ENCODE assay signal across 21 cellular contexts in the genomic region with DNA sequence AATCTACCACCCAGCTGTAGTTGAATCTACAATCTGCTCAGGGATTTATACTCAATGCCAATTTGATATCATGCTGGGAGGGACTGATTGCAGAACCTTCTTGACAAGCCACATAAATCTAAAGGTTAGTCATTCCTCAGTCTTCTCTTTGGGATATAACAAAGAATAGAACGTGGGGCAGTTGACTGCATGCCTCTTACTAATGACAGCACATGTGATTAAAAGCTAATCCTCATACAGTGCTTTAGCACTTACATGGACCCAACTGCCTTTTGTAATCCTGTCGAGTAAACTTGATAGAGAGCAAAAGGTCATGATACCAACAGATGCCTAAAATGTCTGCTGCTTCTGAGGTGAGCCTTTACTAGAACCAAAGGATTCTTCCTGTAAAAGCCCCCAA. TPM values are rescaled to one million over a fixed set of nuclear protein-coding genes. Genes with fewer than 3 reads are reported as not detected.
DNase-seq lines count a peak whose midpoint lies in the region; ATAC-seq and TF ChIP-seq lines count a peak whose summit lies in the region.
"Had no signal": no experiment of that assay in that cellular context is flagged by ENCODE, and none has a peak within 500 bp of the region (broad histone marks: within the 10 kb centered on the region; RNA-seq: fewer than 3 reads in every experiment).

No MANE protein-coding gene starts in this region.

- no peak for ATAC-seq in IMR-90 (ENCODE audit: low read depth)
- peak; percentile 83 for ATAC-seq in left lobe of liver
- ATAC-seq: activated CD8-positive, alpha-beta T cell treated with anti-CD3 and anti-CD28 coated beads, Interleukin-2, amount 10 ng/mL, durations not matched to agents 7 days and 5 days had no signal

- H4K8ac ChIP-seq in IMR-90 (ENCODE audit: low read depth in 2 of 2, low read length in 2 of 2) = no peak overlapping the region

- H2BK5ac ChIP-seq in IMR-90 (ENCODE audit: low read depth, low read length, poor library complexity, severe bottlenecking) = no peak overlapping the region

- no peak overlapping the region for H3K14ac ChIP-seq in IMR-90 (replicated peaks; ENCODE audit: low read depth, low read length)

- no peaks in the 10 kb centered on the region for H3K27me3 ChIP-seq in IMR-90 (ENCODE audit: control insufficient read depth, insufficient read depth, low read length)
- H3K27me3 ChIP-seq in endodermal cell (ENCODE audit: control insufficient read depth, insufficient read depth, low read length, poor library complexity, severe bottlenecking) = no peaks in the 10 kb centered on the region
- H3K27me3 ChIP-seq: suprapubic skin had no signal

- H3K36me3 ChIP-seq in IMR-90 (ENCODE audit: control insufficient read depth, insufficient read depth, low read length) (0 out of 2 replicates have a peak, but pooled peaks cover 4% of the 10 kb centered on the region), endodermal cell (ENCODE audit: control insufficient read depth, insufficient read depth, low read length) (no peaks in the 10 kb centered on the region)
- H3K36me3 ChIP-seq: suprapubic skin had no signal

- WGBS in IMR-90 (ENCODE audit: extremely low coverage in 2 of 2, insufficient read length in 1 of 2), 2 experiments = 44% methylated on average over 2 of the region's 2 CpGs; no CpG with 5 or more reads in 1 of the 2 experiments
- 58 to 81% methylated on average over 2 of the region's 2 CpGs for WGBS in endodermal cell (ENCODE audit: insufficient coverage in 1 of 2, insufficient read length in 1 of 2), 2 experiments

- in situ Hi-C loops in IMR-90 (cut with MboI; ENCODE audit: low sequenced_read_pairs) = no loop called here

- H3K36me3 Mint-ChIP-seq in brain (peaks cover 39% of the 10 kb centered on the region), chondrocyte (ENCODE audit: low read depth) (peaks cover 3% of the 10 kb centered on the region), endodermal cell (ENCODE audit: low read depth) (peaks cover 10% of the 10 kb centered on the region)
- H3K36me3 Mint-ChIP-seq: activated naive CD8-positive, alpha-beta T cell treated with anti-CD3 and anti-CD28 coated beads for 36 hours had no signal

- BruUV-seq in IMR-90 (replicated peaks; lab: Mats Ljungman, UMichigan) = no TSS peak

- H3K9me3 Mint-ChIP-seq in brain (no peaks in the 10 kb centered on the region), chondrocyte (ENCODE audit: low read depth) (no peaks in the 10 kb centered on the region), endodermal cell (no peaks in the 10 kb centered on the region)
- H3K9me3 Mint-ChIP-seq: activated naive CD8-positive, alpha-beta T cell treated with anti-CD3 and anti-CD28 coated beads for 36 hours; CD8-positive, alpha-beta memory T cell had no signal

- TF ChIP-seq CTCF in IMR-90 (conservative IDR thresholded peaks at IDR 0.05; ENCODE audit: low read depth, low read length) (no peak), brain (conservative IDR thresholded peaks at IDR 0.05) (no peak), chondrocyte (IDR thresholded peaks at IDR 0.05) (no peak), endodermal cell (conservative IDR thresholded peaks at IDR 0.05) (no peak)

- DNase-seq in DMS 273 treated with DMSO at 0.1 percent for 48 hours (lab: John Stamatoyannopoulos, UW) = peak; percentile 28
- peak; percentile 5 for DNase-seq in IMR-90
- DNase-seq in left lobe of liver (ENCODE audit: low spot score) = no peak
- DNase-seq in MV-4-11 (lab: John Stamatoyannopoulos, UW) = no peak
- no peak for DNase-seq in chondrocyte (ENCODE audit: low spot score)
- DNase-seq in putamen (ENCODE audit: low spot score) = no peak
- no peak for DNase-seq in endodermal cell
- DNase-seq: activated CD8-positive, alpha-beta T cell treated with anti-CD3 and anti-CD28 coated beads, Interleukin-2, amount 10 ng/mL, durations not matched to agents 7 days and 5 days; activated naive CD8-positive, alpha-beta T cell treated with anti-CD3 and anti-CD28 coated beads for 36 hours; activated T-cell treated with anti-CD3 and anti-CD28 coated beads, Interleukin-2, amount 50 U/mL, for 48 hours; CD8-positive, alpha-beta memory T cell; central memory CD4-positive, alpha-beta T cell; effector memory CD4-positive, alpha-beta T cell; left cardiac atrium; NCI-H1092 treated with DMSO at 0.1 percent for 48 hours; nucleus accumbens; stimulated activated CD4-positive, alpha-beta T cell treated with anti-CD3 and anti-CD28 coated beads, Interleukin-4, amount 100 ng/mL, for 24 hours; stimulated activated CD8-positive, alpha-beta memory T cell treated with anti-CD3 and anti-CD28 coated beads, Interleukin-4, amount 100 ng/mL, for 48 hours had no signal

- no peak overlapping the region for H2BK20ac ChIP-seq in IMR-90 (ENCODE audit: low read depth, low read length)

- intact Hi-C loops in IMR-90 (cut with micrococcal nuclease) = no loop called here

- no peaks in the 10 kb centered on the region; the same call in 1 of the 2 replicates for H3K9me1 ChIP-seq in IMR-90 (ENCODE audit: insufficient read depth, low read length)

- H4K20me1 ChIP-seq in IMR-90 (ENCODE audit: insufficient read depth, low read length) = peaks cover 10% of the 10 kb centered on the region; the same call in 1 of the 2 replicates

- H4K91ac ChIP-seq in IMR-90 (ENCODE audit: insufficient read depth, low read depth, low read length) = no peak overlapping the region

- H3K4me2 ChIP-seq in IMR-90 (ENCODE audit: low read depth, low read length) = no peak overlapping the region

- no peak overlapping the region for H4K5ac ChIP-seq in IMR-90 (ENCODE audit: low read depth, low read length)

- no peak for TF ChIP-seq RAD21 in IMR-90 (IDR thresholded peaks at IDR 0.05; ENCODE audit: low read length)

- no peak overlapping the region for H2AK9ac ChIP-seq in IMR-90 (replicated peaks; ENCODE audit: low read depth, low read length, poor library complexity)

- no peak overlapping the region for H3K4me3 ChIP-seq in IMR-90 (ENCODE audit: insufficient read depth, low read depth, low read length)
- no peak overlapping the region for H3K4me3 ChIP-seq in endodermal cell (ENCODE audit: low read length)
- H3K4me3 ChIP-seq: suprapubic skin had no signal

- H2BK120ac ChIP-seq in IMR-90 (ENCODE audit: low read depth, low read length) = no peak overlapping the region

- H3K4me1 Mint-ChIP-seq in brain (peaks cover 80% of the 10 kb centered on the region), chondrocyte (ENCODE audit: low read depth) (peaks cover 44% of the 10 kb centered on the region), endodermal cell (peaks cover 23% of the 10 kb centered on the region)

- no peak overlapping the region for H3K9ac ChIP-seq in IMR-90 (ENCODE audit: low read depth, low read length)
- H3K9ac ChIP-seq in endodermal cell (ENCODE audit: extremely low read depth, low read length, poor library complexity, severe bottlenecking) = no peak overlapping the region

- TF ChIP-seq POLR2A in IMR-90 (IDR thresholded peaks at IDR 0.05; ENCODE audit: low read depth, low read length) = no peak

- H3K4me1 ChIP-seq in IMR-90 (ENCODE audit: control insufficient read depth, insufficient read depth, low read length) (peaks cover 3% of the 10 kb centered on the region; the same call in 1 of the 2 replicates), endodermal cell (ENCODE audit: control insufficient read depth, insufficient read depth, low read length) (no peaks in the 10 kb centered on the region)
- H3K4me1 ChIP-seq: suprapubic skin had no signal

- POLR2A ChIA-PET in IMR-90 (lab: Charles Lee; ENCODE audit: unreplicated experiment) = no interaction called here

- no peak overlapping the region for H3K23ac ChIP-seq in IMR-90 (ENCODE audit: low read depth, low read length)

- peaks cover 27 to 59% of the 10 kb centered on the region in 2 experiments for H3K79me1 ChIP-seq in IMR-90 (ENCODE audit: low read depth in 1 of 2, low read length in 2 of 2)

- H3K4me3 Mint-ChIP-seq in brain (peak overlapping the region in 2 of 5 experiments; percentile 4 to 7), chondrocyte (ENCODE audit: unreplicated experiment) (no peak overlapping the region), endodermal cell (no peak overlapping the region)
- H3K4me3 Mint-ChIP-seq: activated CD8-positive, alpha-beta T cell treated with anti-CD3 and anti-CD28 coated beads, Interleukin-2, amount 10 ng/mL, durations not matched to agents 7 days and 5 days; activated naive CD8-positive, alpha-beta T cell treated with anti-CD3 and anti-CD28 coated beads for 36 hours; CD8-positive, alpha-beta memory T cell had no signal

- peak overlapping the region in 3 of 5 experiments; percentile 47 to 81 (median 60) for H3K27ac Mint-ChIP-seq in brain
- no peak overlapping the region for H3K27ac Mint-ChIP-seq in chondrocyte (ENCODE audit: unreplicated experiment)
- H3K27ac Mint-ChIP-seq in endodermal cell = no peak overlapping the region
- H3K27ac Mint-ChIP-seq: activated CD8-positive, alpha-beta T cell treated with anti-CD3 and anti-CD28 coated beads, Interleukin-2, amount 10 ng/mL, durations not matched to agents 7 days and 5 days; activated naive CD8-positive, alpha-beta T cell treated with anti-CD3 and anti-CD28 coated beads for 36 hours had no signal

- H3K9me3 ChIP-seq in IMR-90 (ENCODE audit: control insufficient read depth, insufficient read depth, low read length) (no peaks in the 10 kb centered on the region), endodermal cell (ENCODE audit: control insufficient read depth, low read length) (no peaks in the 10 kb centered on the region)
- H3K9me3 ChIP-seq: suprapubic skin had no signal

- H3K18ac ChIP-seq in IMR-90 (ENCODE audit: low read depth, low read length) = no peak overlapping the region

- H3K27ac ChIP-seq in IMR-90 (ENCODE audit: insufficient read depth, low read length) = no peak overlapping the region
- no peak overlapping the region for H3K27ac ChIP-seq in endodermal cell (ENCODE audit: low read depth, low read length)
- H3K27ac ChIP-seq: suprapubic skin, VCaP had no signal

- no peak overlapping the region for H3K4ac ChIP-seq in IMR-90 (ENCODE audit: low read depth, low read length)

- H2AK5ac ChIP-seq in IMR-90 (ENCODE audit: low read depth, low read length) = no peak overlapping the region

- no peak overlapping the region; the same call in 1 of the 2 replicates for H3K56ac ChIP-seq in IMR-90 (ENCODE audit: extremely low read depth, insufficient read depth, low read length)

- dilution Hi-C loops in IMR-90 (cut with HindIII; ENCODE audit: low sequenced_read_pairs, unreplicated experiment) = no loop called here

- no peak overlapping the region for H2BK15ac ChIP-seq in IMR-90 (ENCODE audit: low read depth, low read length)

- no peak overlapping the region for H2AFZ ChIP-seq in IMR-90 (replicated peaks; ENCODE audit: low read length, poor library complexity)

- H3K27me3 Mint-ChIP-seq in brain (peaks cover 2% of the 10 kb centered on the region), chondrocyte (ENCODE audit: low read depth) (no peaks in the 10 kb centered on the region), endodermal cell (ENCODE audit: insufficient read depth) (no peaks in the 10 kb centered on the region)
- H3K27me3 Mint-ChIP-seq: activated naive CD8-positive, alpha-beta T cell treated with anti-CD3 and anti-CD28 coated beads for 36 hours; CD8-positive, alpha-beta memory T cell had no signal

- CTCF ChIA-PET in IMR-90 (lab: Yijun Ruan, JAX) = interaction anchor here (1.2 kb wide), 1 partner anchor 10 kb away, joined by 3 read pairs; no protein-coding TSS in a partner anchor

RNA-seq across cellular contexts. Expression of gene KLHL7, which starts 12.3 kb away (rescaled TPM):
- total RNA-seq in IMR-90 (2012; rRNA removed) (29.2 and 44.4 TPM in 2 replicates), left lobe of liver (8.6 TPM), chondrocyte (38.1 to 45.5 TPM (median 38.9 TPM) in 3 replicates), endodermal cell (10 to 100 TPM; 37.5 to 54.6 TPM)
- polyA plus RNA-seq in IMR-90 (2012; rRNA removed) (23.9 and 24.6 TPM in 2 replicates), brain (ENCODE audit: insufficient read depth, low read depth, low replicate concordance) (29.9 TPM)
- polyA plus RNA-seq in IMR-90 (2012; cell fraction: cytosol; rRNA removed) = 12.1 and 15.2 TPM in 2 replicates
- 8.3 and 13.7 TPM in 2 replicates for polyA plus RNA-seq in IMR-90 (2012; cell fraction: nucleus; rRNA removed; ENCODE audit: low replicate concordance)
- polyA plus RNA-seq in endodermal cell (2013, experiment 1 of 2) = 91.0 TPM
- polyA plus RNA-seq in endodermal cell (2013, experiment 2 of 2) = 87.7 TPM

Comparison
In these comparisons a context has a peak if more than half of its experiments do, and no peak if none do; other contexts are left out.
1. DNase-seq: peak in DMS 273 treated with DMSO at 0.1 percent for 48 hours (single experiment) and IMR-90 (single experiment); none in left lobe of liver (single experiment), MV-4-11 (single experiment), chondrocyte (single experiment), putamen (single experiment) and endodermal cell (single experiment).
2. H3K27ac Mint-ChIP-seq: peak in brain (3 of 5); none in chondrocyte (single experiment) and endodermal cell (single experiment).